ENCODE assay signal across 1 cellular context in the genomic region with DNA sequence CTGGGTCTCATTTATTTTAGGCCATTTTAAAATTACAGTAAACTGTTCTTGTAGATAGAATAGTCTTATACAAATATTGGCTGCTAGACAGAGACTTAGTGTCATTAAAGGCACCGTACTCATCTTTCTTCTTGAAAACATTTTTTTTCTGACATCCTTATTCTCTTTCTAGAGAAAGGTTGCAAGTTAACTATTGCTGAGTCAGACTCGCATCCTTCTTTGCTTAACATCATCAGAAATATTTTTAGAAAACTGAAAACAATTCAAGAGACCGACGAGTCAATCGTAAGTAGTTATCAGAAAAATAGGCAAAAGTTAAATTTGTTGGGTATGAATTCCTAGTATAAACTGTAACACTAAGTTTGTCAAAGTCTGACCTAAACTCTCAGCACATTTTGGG.
TF ChIP-seq lines count a peak whose summit lies in the region.

No MANE protein-coding gene starts in this region.

TF ChIP-seq in SK-N-SH treated with all-trans-retinoic acid at 6 μM for 48 hours, 23 proteins besides CTCF, POLR2A, EP300 and RAD21 (continued from another document):
- TF ChIP-seq, protein P1, sequence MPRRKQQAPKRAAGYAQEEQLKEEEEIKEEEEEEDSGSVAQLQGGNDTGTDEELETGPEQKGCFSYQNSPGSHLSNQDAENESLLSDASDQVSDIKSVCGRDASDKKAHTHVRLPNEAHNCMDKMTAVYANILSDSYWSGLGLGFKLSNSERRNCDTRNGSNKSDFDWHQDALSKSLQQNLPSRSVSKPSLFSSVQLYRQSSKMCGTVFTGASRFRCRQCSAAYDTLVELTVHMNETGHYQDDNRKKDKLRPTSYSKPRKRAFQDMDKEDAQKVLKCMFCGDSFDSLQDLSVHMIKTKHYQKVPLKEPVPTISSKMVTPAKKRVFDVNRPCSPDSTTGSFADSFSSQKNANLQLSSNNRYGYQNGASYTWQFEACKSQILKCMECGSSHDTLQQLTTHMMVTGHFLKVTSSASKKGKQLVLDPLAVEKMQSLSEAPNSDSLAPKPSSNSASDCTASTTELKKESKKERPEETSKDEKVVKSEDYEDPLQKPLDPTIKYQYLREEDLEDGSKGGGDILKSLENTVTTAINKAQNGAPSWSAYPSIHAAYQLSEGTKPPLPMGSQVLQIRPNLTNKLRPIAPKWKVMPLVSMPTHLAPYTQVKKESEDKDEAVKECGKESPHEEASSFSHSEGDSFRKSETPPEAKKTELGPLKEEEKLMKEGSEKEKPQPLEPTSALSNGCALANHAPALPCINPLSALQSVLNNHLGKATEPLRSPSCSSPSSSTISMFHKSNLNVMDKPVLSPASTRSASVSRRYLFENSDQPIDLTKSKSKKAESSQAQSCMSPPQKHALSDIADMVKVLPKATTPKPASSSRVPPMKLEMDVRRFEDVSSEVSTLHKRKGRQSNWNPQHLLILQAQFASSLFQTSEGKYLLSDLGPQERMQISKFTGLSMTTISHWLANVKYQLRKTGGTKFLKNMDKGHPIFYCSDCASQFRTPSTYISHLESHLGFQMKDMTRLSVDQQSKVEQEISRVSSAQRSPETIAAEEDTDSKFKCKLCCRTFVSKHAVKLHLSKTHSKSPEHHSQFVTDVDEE (CRISPR knock-in tag; IDR thresholded peaks at IDR 0.05), result no peak
- TF ChIP-seq POU6F1 (CRISPR knock-in tag; IDR thresholded peaks at IDR 0.05; ENCODE audit: borderline replicate concordance, low read depth) (no peak), BACH2 (CRISPR knock-in tag; IDR thresholded peaks at IDR 0.05; ENCODE audit: borderline replicate concordance) (no peak), GLIS3 (CRISPR knock-in tag; IDR thresholded peaks at IDR 0.05) (no peak), ZNF565 (CRISPR knock-in tag; conservative IDR thresholded peaks at IDR 0.05; ENCODE audit: low read depth) (no peak), ZNF70 (CRISPR knock-in tag; IDR thresholded peaks at IDR 0.05) (no peak), ZC3H10 (CRISPR knock-in tag; IDR thresholded peaks at IDR 0.05) (no peak), ARNTL (CRISPR knock-in tag; IDR thresholded peaks at IDR 0.05; ENCODE audit: borderline replicate concordance, low read depth) (no peak), CSDC2 (CRISPR knock-in tag; IDR thresholded peaks at IDR 0.05) (no peak), SNAI2 (CRISPR knock-in tag; IDR thresholded peaks at IDR 0.05) (no peak), TCF4 (CRISPR knock-in tag; IDR thresholded peaks at IDR 0.05; ENCODE audit: borderline replicate concordance) (no peak), ZNF8 (CRISPR knock-in tag; IDR thresholded peaks at IDR 0.05) (no peak), ZFP3 (CRISPR knock-in tag; IDR thresholded peaks at IDR 0.05) (no peak), ESRRG (CRISPR knock-in tag; IDR thresholded peaks at IDR 0.05) (no peak), RARB (CRISPR knock-in tag; IDR thresholded peaks at IDR 0.05) (no peak), OSR1 (CRISPR knock-in tag; IDR thresholded peaks at IDR 0.05) (no peak)
- TF ChIP-seq, protein P2, sequence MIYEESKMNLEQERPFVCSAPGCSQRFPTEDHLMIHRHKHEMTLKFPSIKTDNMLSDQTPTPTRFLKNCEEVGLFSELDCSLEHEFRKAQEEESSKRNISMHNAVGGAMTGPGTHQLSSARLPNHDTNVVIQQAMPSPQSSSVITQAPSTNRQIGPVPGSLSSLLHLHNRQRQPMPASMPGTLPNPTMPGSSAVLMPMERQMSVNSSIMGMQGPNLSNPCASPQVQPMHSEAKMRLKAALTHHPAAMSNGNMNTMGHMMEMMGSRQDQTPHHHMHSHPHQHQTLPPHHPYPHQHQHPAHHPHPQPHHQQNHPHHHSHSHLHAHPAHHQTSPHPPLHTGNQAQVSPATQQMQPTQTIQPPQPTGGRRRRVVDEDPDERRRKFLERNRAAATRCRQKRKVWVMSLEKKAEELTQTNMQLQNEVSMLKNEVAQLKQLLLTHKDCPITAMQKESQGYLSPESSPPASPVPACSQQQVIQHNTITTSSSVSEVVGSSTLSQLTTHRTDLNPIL (CRISPR knock-in tag; IDR thresholded peaks at IDR 0.05; ENCODE audit: low read depth), result no peak
- TF ChIP-seq, protein P3, sequence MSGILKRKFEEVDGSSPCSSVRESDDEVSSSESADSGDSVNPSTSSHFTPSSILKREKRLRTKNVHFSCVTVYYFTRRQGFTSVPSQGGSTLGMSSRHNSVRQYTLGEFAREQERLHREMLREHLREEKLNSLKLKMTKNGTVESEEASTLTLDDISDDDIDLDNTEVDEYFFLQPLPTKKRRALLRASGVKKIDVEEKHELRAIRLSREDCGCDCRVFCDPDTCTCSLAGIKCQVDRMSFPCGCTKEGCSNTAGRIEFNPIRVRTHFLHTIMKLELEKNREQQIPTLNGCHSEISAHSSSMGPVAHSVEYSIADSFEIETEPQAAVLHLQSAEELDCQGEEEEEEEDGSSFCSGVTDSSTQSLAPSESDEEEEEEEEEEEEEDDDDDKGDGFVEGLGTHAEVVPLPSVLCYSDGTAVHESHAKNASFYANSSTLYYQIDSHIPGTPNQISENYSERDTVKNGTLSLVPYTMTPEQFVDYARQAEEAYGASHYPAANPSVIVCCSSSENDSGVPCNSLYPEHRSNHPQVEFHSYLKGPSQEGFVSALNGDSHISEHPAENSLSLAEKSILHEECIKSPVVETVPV (CRISPR knock-in tag; IDR thresholded peaks at IDR 0.05), result no peak
